Comparison of ENCODE assay signal across 26 cellular contexts in the genomic region with DNA sequence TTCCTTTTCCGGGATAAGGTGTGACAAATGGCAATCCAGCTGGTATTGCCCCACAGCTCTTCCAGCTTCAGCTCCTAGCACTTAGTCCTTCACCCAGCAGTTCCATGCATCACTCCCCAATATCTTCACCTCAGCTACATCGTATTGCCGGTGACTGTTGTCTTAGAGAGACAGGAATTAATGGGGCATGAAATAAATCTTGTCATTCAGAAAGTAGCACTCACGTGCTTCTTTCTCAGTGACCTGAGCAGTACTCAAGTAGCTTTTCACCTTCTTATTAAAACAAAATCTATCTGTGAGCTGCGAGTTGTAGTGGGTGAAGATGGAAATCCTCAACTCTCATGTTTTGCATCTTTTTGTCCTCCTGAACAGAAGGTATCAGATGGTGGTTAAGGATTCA.
A peak's percentile ranks its signal among the peaks of the same experiment; 100 is the strongest.
DNase-seq lines count a peak whose midpoint lies in the region; ATAC-seq lines count a peak whose summit lies in the region.
"Had no signal": no experiment of that assay in that cellular context is flagged by ENCODE, and none has a peak within 500 bp of the region (broad histone marks: within the 10 kb centered on the region; RNA-seq: fewer than 3 reads in every experiment).

No MANE protein-coding gene starts in this region.

- peak; percentile 70 for ATAC-seq in GM18502 (IDR thresholded peaks at IDR 0.05; ENCODE audit: poor library complexity, unreplicated experiment)
- ATAC-seq in GM19395 (IDR thresholded peaks at IDR 0.05; ENCODE audit: unreplicated experiment), result peak; percentile 58
- peak; percentile 93 for ATAC-seq in HG02759 (IDR thresholded peaks at IDR 0.05; ENCODE audit: unreplicated experiment)
- peak; percentile 65 for ATAC-seq in HG03565 (IDR thresholded peaks at IDR 0.05; ENCODE audit: unreplicated experiment)
- ATAC-seq in activated CD4-positive, CD25-positive, alpha-beta regulatory T cell treated with anti-CD3 and anti-CD28 coated beads, Interleukin-2, amount 50 U/mL, for 24 hours, result no peak
- ATAC-seq: A549; left cardiac atrium; stimulated activated naive CD8-positive, alpha-beta T cell treated with anti-CD3 and anti-CD28 coated beads, Interleukin-15, Interleukin-2, amounts not matched to agents 100 U/mL and 50 U/mL, for 24 hours had no signal

- no peak for DNase-seq in RKO (ENCODE audit: low spot score)
- no peak for DNase-seq in putamen (ENCODE audit: low spot score)
- DNase-seq in GM19240 (ENCODE audit: insufficient read length, low spot score), result no peak
- DNase-seq: activated CD4-positive, alpha-beta T cell treated with anti-CD3 and anti-CD28 coated beads, Interleukin-2, amount 10 ng/mL, durations not matched to agents 24 days and 14 days; activated naive CD4-positive, alpha-beta T cell treated with Interleukin-2 at 50 U/mL for 16 hours; activated T-cell treated with anti-CD3 and anti-CD28 coated beads, Interleukin-2, amount 50 U/mL, for 48 hours; adrenal gland; brain microvascular endothelial cell; CD8-positive, alpha-beta memory T cell; effector memory CD4-positive, alpha-beta T cell; erythroblast; HCEC 1CT; IMR-90; left cardiac atrium; NCI-H1092; NCI-H2081 treated with DMSO at 0.1 percent for 48 hours; NCI-H524 treated with DMSO at 0.1 percent for 48 hours; Peyer's patch; sigmoid colon; stimulated activated naive CD8-positive, alpha-beta T cell treated with anti-CD3 and anti-CD28 coated beads, Interleukin-15, Interleukin-2, amounts not matched to agents 100 U/mL and 50 U/mL, for 24 hours had no signal

Comparison
In these comparisons a context has a peak if more than half of its experiments do, and no peak if none do; other contexts are left out.
1. ATAC-seq: peak in GM18502 (single experiment), GM19395 (single experiment), HG02759 (single experiment) and HG03565 (single experiment); none in activated CD4-positive, CD25-positive, alpha-beta regulatory T cell treated with anti-CD3 and anti-CD28 coated beads, Interleukin-2, amount 50 U/mL, for 24 hours (0 of 2).